In the genomic region with DNA sequence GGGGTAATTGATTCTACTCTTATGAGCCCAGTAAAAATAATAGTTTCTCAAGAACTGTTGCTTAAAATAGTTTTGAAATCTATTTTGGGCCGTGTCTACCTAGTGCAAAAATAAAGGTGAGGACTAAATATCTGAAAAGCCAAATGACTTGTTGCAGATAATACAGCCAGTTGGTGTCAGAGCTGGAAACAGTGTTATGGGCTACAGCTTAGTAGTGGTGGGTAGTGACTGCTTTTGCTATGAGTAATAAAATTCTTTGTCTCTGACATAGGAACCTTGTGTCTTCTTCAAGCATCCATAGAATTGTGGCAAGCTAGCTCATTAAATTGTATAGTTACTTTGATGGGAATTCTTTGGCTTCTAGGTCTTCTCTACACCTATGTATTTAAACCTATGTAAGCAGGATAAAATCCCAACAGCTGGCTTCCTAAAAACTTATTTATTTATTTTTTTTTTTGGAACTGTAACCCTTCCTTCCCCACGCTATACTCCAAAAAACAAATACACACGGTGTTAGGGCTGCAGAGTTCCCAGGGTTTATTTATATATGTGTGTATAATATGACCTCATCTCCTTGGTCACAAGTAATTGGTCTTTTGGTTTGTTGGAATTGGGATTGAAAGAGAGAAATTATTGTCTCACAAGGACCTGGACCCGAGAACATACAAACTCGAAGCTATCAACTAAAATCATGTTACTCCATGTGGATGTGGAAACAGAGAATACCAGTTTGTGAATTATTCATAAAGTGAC, we compare ENCODE assay signal across 15 cellular contexts.
DNase-seq lines count a peak whose midpoint lies in the region; ATAC-seq and TF ChIP-seq lines count a peak whose summit lies in the region.
"Had no signal": no experiment of that assay in that cellular context is flagged by ENCODE, and none has a peak within 500 bp of the region (broad histone marks: within the 10 kb centered on the region; RNA-seq: fewer than 3 reads in every experiment).

No MANE protein-coding gene starts in this region.

- H3K4me3 ChIP-seq in GM12865 (ENCODE audit: low read depth, low read length) (no peak overlapping the region), cardiac fibroblast (replicated peaks in 1 of 2; ENCODE audit: low read depth in 2 of 2, low read length in 2 of 2) (no peak overlapping the region), parathyroid adenoma (ENCODE audit: low read depth, low read length) (no peak overlapping the region)
- H3K4me3 ChIP-seq: body of pancreas had no signal

- TF ChIP-seq CTCF in GM12865 (IDR thresholded peaks at IDR 0.05; ENCODE audit: insufficient read depth, low read depth, low read length, missing control alignments) (no peak), cardiac fibroblast (IDR thresholded peaks at IDR 0.05; ENCODE audit: low read depth, low read length) (no peak), parathyroid adenoma (IDR thresholded peaks at IDR 0.05) (no peak)

- no peaks in the 10 kb centered on the region for H3K36me3 Mint-ChIP-seq in naive thymus-derived CD8-positive, alpha-beta T cell

- no peaks in the 10 kb centered on the region for H3K27me3 ChIP-seq in parathyroid adenoma (ENCODE audit: control insufficient read depth, insufficient read depth, low read length)
- H3K27me3 ChIP-seq: body of pancreas had no signal

- H3K9me3 ChIP-seq in parathyroid adenoma (ENCODE audit: control insufficient read depth, low read length), result no peaks in the 10 kb centered on the region
- H3K9me3 ChIP-seq: body of pancreas had no signal

- H3K79me2 ChIP-seq in parathyroid adenoma, result no peaks in the 10 kb centered on the region

- H3K4me1 Mint-ChIP-seq in naive thymus-derived CD8-positive, alpha-beta T cell, result no peaks in the 10 kb centered on the region

- H3K4me1 ChIP-seq in parathyroid adenoma, result peaks cover 57% of the 10 kb centered on the region

- no peak overlapping the region for H3K9ac ChIP-seq in parathyroid adenoma

- H3K36me3 ChIP-seq in parathyroid adenoma (ENCODE audit: control insufficient read depth, insufficient read depth, low read length), result no peaks in the 10 kb centered on the region

- H3K4me2 ChIP-seq in parathyroid adenoma (ENCODE audit: low read length), result no peak overlapping the region

- no peak overlapping the region for H3K4me3 Mint-ChIP-seq in naive thymus-derived CD8-positive, alpha-beta T cell
- H3K4me3 Mint-ChIP-seq: activated T-cell treated with anti-CD3 and anti-CD28 coated beads, Interleukin-2, amount 50 U/mL, for 72 hours had no signal

- no peak overlapping the region for H3K27ac Mint-ChIP-seq in naive thymus-derived CD8-positive, alpha-beta T cell
- H3K27ac Mint-ChIP-seq: activated T-cell treated with anti-CD3 and anti-CD28 coated beads, Interleukin-2, amount 50 U/mL, for 72 hours had no signal

- ATAC-seq in HG03060 (IDR thresholded peaks at IDR 0.05; ENCODE audit: low read depth, unreplicated experiment), result peak; percentile 47
- no peak for ATAC-seq in GM19455 (IDR thresholded peaks at IDR 0.05; ENCODE audit: unreplicated experiment)
- no peak for ATAC-seq in naive thymus-derived CD8-positive, alpha-beta T cell
- ATAC-seq: activated T-cell treated with anti-CD3 and anti-CD28 coated beads, Interleukin-2, amount 50 U/mL, for 72 hours; body of pancreas had no signal

- H3K27ac ChIP-seq in parathyroid adenoma, result peak overlapping the region; percentile 79
- H3K27ac ChIP-seq: body of pancreas, epithelial cell of prostate had no signal

- intact Hi-C loops in posterior cingulate gyrus (cut with DNase I), result no loop called here

- H3K27me3 Mint-ChIP-seq in naive thymus-derived CD8-positive, alpha-beta T cell, result peaks cover 0 to 15% (median 6%) of the 10 kb centered on the region in 5 donors

- POLR2A ChIA-PET in naive thymus-derived CD8-positive, alpha-beta T cell (lab: Charles Lee), result no interaction called here

- DNase-seq in GM12865 (ENCODE audit: low read depth) (peak; percentile 39), cardiac fibroblast (ENCODE audit: low read depth in 2 of 2) (peak; percentile 29 to 83), posterior cingulate gyrus (no peak)
- DNase-seq in stimulated activated CD4-positive, alpha-beta T cell treated with anti-CD3 and anti-CD28 coated beads, Interleukin-12 subunit alpha, Interleukin-12 subunit beta, amount 100 ng/mL, for 4 hours, result no peak
- no peak for DNase-seq in naive thymus-derived CD8-positive, alpha-beta T cell
- DNase-seq: activated CD4-positive, CD25-positive, alpha-beta regulatory T cell treated with anti-CD3 and anti-CD28 coated beads, Interleukin-2, amount 50 U/mL, for 72 hours; activated T-cell treated with anti-CD3 and anti-CD28 coated beads, Interleukin-2, amount 50 U/mL, for 72 hours; body of pancreas; NCI-H1105; NCI-H526; Right ventricle myocardium superior had no signal

- no peaks in the 10 kb centered on the region for H3K9me3 Mint-ChIP-seq in naive thymus-derived CD8-positive, alpha-beta T cell
- H3K9me3 Mint-ChIP-seq: activated T-cell treated with anti-CD3 and anti-CD28 coated beads, Interleukin-2, amount 50 U/mL, for 72 hours had no signal

- H2AFZ ChIP-seq in parathyroid adenoma, result no peak overlapping the region

Comparison
In these comparisons a context has a peak if more than half of its experiments do, and no peak if none do; other contexts are left out.
1. DNase-seq: peak in GM12865 (single experiment) and cardiac fibroblast (2 of 2); none in stimulated activated CD4-positive, alpha-beta T cell treated with anti-CD3 and anti-CD28 coated beads, Interleukin-12 subunit alpha, Interleukin-12 subunit beta, amount 100 ng/mL, for 4 hours (single experiment), naive thymus-derived CD8-positive, alpha-beta T cell (0 of 10) and posterior cingulate gyrus (0 of 10).